9 cellular contexts compared by ENCODE assay signal in the genomic region with DNA sequence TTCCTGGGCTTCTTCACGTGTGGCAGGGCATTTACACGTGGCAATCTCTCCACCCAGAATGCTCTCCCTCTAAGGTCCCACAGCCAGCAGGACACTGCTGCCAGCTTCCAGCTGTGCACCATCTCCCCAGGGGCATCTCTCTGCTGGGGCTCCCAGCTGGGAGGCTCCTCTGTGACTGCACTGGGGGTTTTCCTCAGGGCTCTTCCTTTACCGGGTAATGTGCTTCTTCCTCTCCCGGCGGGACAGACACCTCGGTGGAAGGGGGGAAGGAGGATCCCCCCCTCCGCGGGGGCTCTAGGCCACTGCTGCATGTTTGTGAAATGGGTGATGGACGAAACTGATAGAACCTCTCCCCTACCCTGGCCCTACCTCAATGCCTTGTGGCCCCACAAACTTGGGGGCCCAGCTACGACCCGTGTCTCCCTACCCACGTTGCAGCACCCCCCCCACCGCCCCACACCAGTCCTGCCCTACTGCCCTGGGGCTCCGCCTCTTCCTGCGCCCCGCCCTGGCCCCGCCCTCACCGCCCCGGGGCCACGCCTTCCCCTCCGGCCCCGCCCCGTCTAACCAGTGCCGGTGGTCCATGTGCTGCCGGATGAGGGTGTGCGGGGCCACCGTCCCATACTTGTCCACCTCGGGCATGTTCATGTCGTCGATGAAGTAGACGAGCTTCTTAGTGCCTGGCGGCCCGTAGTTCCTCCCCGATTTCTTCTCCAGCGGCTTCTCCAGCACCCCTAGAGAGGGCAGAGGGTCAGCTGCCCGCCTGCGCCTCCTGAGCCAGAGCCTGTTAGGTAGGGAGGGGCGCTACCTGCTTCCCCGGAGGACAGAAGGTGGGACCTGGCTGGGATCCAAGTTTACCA.
A peak's percentile ranks its signal among the peaks of the same experiment; 100 is the strongest.
DNase-seq lines count a peak whose midpoint lies in the region; FAIRE-seq and TF ChIP-seq lines count a peak whose summit lies in the region.
"Had no signal": no experiment of that assay in that cellular context is flagged by ENCODE, and none has a peak within 500 bp of the region (broad histone marks: within the 10 kb centered on the region; RNA-seq: fewer than 3 reads in every experiment).

No MANE protein-coding gene starts in this region.

- H3K27ac ChIP-seq in keratinocyte (ENCODE audit: control insufficient read depth, insufficient read depth, low read length), result no peak overlapping the region
- H3K27ac ChIP-seq: epithelial cell of prostate had no signal

- no peaks in the 10 kb centered on the region for H3K9me3 ChIP-seq in keratinocyte (ENCODE audit: control insufficient read depth, low read depth, low read length)

- DNase-seq in NOMO-1 (lab: John Stamatoyannopoulos, UW; ENCODE audit: unreplicated experiment in 2 of 2) (peak; percentile 34 to 55), NOMO-1 treated with dmso at 0.1 percent for 144 hours (lab: John Stamatoyannopoulos, UW; ENCODE audit: unreplicated experiment) (no peak), RPMI8226 (peak; percentile 73), keratinocyte (ENCODE audit: low read depth, low spot score) (no peak), NCI-H446 treated with DMSO at 0.1 percent for 48 hours (lab: John Stamatoyannopoulos, UW) (no peak), NCI-H2107 (lab: John Stamatoyannopoulos, UW) (no peak)
- peak; percentile 39 to 69 for DNase-seq in stimulated activated CD8-positive, alpha-beta memory T cell treated with anti-CD3 and anti-CD28 coated beads, Interleukin-15, amount 100 ng/mL, for 48 hours (ENCODE audit: low read depth in 2 of 2)

- H3K4me3 Mint-ChIP-seq in activated naive CD8-positive, alpha-beta T cell, result peak overlapping the region; percentile 77

- H3K36me3 Mint-ChIP-seq in activated naive CD8-positive, alpha-beta T cell, result no peaks in the 10 kb centered on the region

- H3K9me1 ChIP-seq in keratinocyte (ENCODE audit: control insufficient read depth, extremely low read depth, insufficient read depth, low read length), result no peaks in the 10 kb centered on the region

- H3K36me3 ChIP-seq in keratinocyte (ENCODE audit: control insufficient read depth in 2 of 2, extremely low read depth in 1 of 2, insufficient read depth in 2 of 2, low read length in 2 of 2), result no peaks in the 10 kb centered on the region

- H3K4me3 ChIP-seq in keratinocyte (ENCODE audit: control insufficient read depth in 2 of 3, extremely low read depth in 1 of 3, insufficient read depth in 2 of 3, low read depth in 1 of 3, low read length in 3 of 3), result peak overlapping the region; percentile 25 to 46 (median 25)

- peak overlapping the region; percentile 64 for H3K4me2 ChIP-seq in keratinocyte (ENCODE audit: control insufficient read depth, extremely low read depth, insufficient read depth, low read depth, low read length)

- H3K4me1 Mint-ChIP-seq in activated naive CD8-positive, alpha-beta T cell (ENCODE audit: low read depth), result peaks cover 4% of the 10 kb centered on the region

- dilution Hi-C loops in keratinocyte (cut with MboI; ENCODE audit: extremely low pct_ligation_motif_present, low sequenced_read_pairs), result no loop called here

- H2AFZ ChIP-seq in keratinocyte (ENCODE audit: control insufficient read depth, low read length), result peak overlapping the region; percentile 54

- peak overlapping the region; percentile 61 for H3K27ac Mint-ChIP-seq in activated naive CD8-positive, alpha-beta T cell

- peak overlapping the region; percentile 44 for H3K9ac ChIP-seq in keratinocyte (ENCODE audit: control insufficient read depth, extremely low read depth, insufficient read depth, low read length)

- no peaks in the 10 kb centered on the region for H3K9me3 Mint-ChIP-seq in activated naive CD8-positive, alpha-beta T cell (ENCODE audit: low read depth)

- no peaks in the 10 kb centered on the region for H3K4me1 ChIP-seq in keratinocyte (ENCODE audit: control insufficient read depth, extremely low read depth, insufficient read depth, low read length)

- no peak for FAIRE-seq in keratinocyte (lab: Jason Lieb, UNC)

- no peaks in the 10 kb centered on the region for H3K27me3 ChIP-seq in keratinocyte (ENCODE audit: control insufficient read depth, extremely low read depth, insufficient read depth, low read length)

- no peaks in the 10 kb centered on the region for H4K20me1 ChIP-seq in keratinocyte (ENCODE audit: control insufficient read depth, extremely low read depth, insufficient read depth, low read length)

- no peak for TF ChIP-seq CTCF in keratinocyte (optimal IDR thresholded peaks at IDR 0.05 in 1 of 3, IDR thresholded peaks at IDR 0.05 in 1 of 3, conservative IDR thresholded peaks at IDR 0.05 in 1 of 3; ENCODE audit: extremely low read depth in 1 of 3, insufficient read depth in 2 of 3, low read length in 3 of 3)

- H3K79me2 ChIP-seq in keratinocyte (ENCODE audit: control insufficient read depth, insufficient read depth, low read length), result no peaks in the 10 kb centered on the region

- H3K27me3 Mint-ChIP-seq in activated naive CD8-positive, alpha-beta T cell, result peaks cover 2% of the 10 kb centered on the region

Comparison
In these comparisons a context has a peak if more than half of its experiments do, and no peak if none do; other contexts are left out.
1. DNase-seq: peak in NOMO-1 (2 of 2), RPMI8226 (single experiment) and stimulated activated CD8-positive, alpha-beta memory T cell treated with anti-CD3 and anti-CD28 coated beads, Interleukin-15, amount 100 ng/mL, for 48 hours (2 of 2); none in NOMO-1 treated with dmso at 0.1 percent for 144 hours (single experiment), keratinocyte (single experiment), NCI-H446 treated with DMSO at 0.1 percent for 48 hours (single experiment) and NCI-H2107 (single experiment).